In the genomic region with DNA sequence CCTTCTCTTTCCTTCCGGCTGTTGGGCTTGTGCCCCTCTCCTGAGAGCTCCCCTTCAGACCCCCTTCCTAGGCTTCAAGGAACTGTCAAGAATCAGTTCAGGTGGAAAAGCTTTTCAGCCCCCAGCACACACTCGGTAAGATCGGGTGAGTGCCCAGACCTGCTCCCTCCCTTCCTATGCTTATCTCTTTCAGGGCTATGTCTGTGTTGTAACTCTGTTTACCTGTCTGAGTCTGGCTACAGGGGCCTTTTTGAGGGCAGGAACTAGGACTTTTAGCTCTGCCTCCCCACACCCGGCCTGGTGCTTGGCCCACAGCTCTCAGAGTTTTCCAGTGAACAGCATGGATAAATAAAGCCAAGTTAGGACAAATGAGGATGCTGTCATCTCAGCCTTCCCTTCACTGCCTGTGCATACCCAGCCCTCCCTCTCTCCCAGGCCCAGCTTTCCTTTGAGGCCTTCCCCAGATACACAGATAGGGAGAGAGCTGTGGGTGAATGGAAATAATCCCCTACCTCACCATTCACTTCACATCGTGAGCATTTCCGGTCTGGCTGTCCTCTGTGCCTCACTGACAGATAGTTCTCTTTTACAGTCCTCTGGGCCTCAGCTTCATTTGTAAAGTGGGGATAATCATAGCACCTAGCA, we compare ENCODE assay signal across 24 cellular contexts. TPM values are rescaled to one million over a fixed set of nuclear protein-coding genes. Genes with fewer than 3 reads are reported as not detected.
DNase-seq lines count a peak whose midpoint lies in the region; ATAC-seq and TF ChIP-seq lines count a peak whose summit lies in the region.
"Had no signal": no experiment of that assay in that cellular context is flagged by ENCODE, and none has a peak within 500 bp of the region (broad histone marks: within the 10 kb centered on the region; RNA-seq: fewer than 3 reads in every experiment).

No MANE protein-coding gene starts in this region.

- H3K36me3 Mint-ChIP-seq in progenitor cell of endocrine pancreas (ENCODE audit: insufficient read depth): no peaks in the 10 kb centered on the region
- H3K36me3 Mint-ChIP-seq: brain; CD14-positive monocyte; natural killer cell treated with Interleukin-12 subunit alpha and Interleukin-12 subunit beta and Interleukin-15 and Interleukin-18, amount 100 ng/mL, for 72 hours had no signal

- H3K4me1 ChIP-seq in right atrium auricular region: peaks cover 0 to 37% of the 10 kb centered on the region in 2 donors
- H3K4me1 ChIP-seq in gastroesophageal sphincter: peaks cover 15 to 89% (median 27%) of the 10 kb centered on the region in 3 donors

- DNase-seq in right atrium auricular region (ENCODE audit: low spot score) (no peak), left cardiac atrium (no peak), progenitor cell of endocrine pancreas (ENCODE audit: low spot score, unreplicated experiment) (no peak), GOT3 (lab: John Stamatoyannopoulos, UW) (no peak), NCI-H1105 (lab: John Stamatoyannopoulos, UW) (no peak)
- DNase-seq: ACHN; activated CD4-positive, alpha-beta T cell treated with anti-CD3 and anti-CD28 coated beads for 48 hours; colonic mucosa; DMS 273 treated with DMSO at 0.1 percent for 48 hours; mesenchymal stem cell; NCI-H1694 treated with DMSO at 0.1 percent for 48 hours; NCI-H226; NCI-H774; SHP77; spleen; stimulated activated CD4-positive, alpha-beta T cell treated with anti-CD3 and anti-CD28 coated beads, Interleukin-4, amount 100 ng/mL, for 24 hours had no signal

- TF ChIP-seq CTCF in right atrium auricular region (IDR thresholded peaks at IDR 0.05) (no peak), gastroesophageal sphincter (IDR thresholded peaks at IDR 0.05) (no peak), progenitor cell of endocrine pancreas (IDR thresholded peaks at IDR 0.05; ENCODE audit: unreplicated experiment) (no peak)

- peak overlapping the region; percentile 88 to 95 for H3K27ac ChIP-seq in right atrium auricular region
- H3K27ac ChIP-seq in gastroesophageal sphincter: peak overlapping the region; percentile 85 to 98 (median 92)
- H3K27ac ChIP-seq: colonic mucosa, HL-60, spleen, vagina had no signal

- H3K27ac Mint-ChIP-seq in progenitor cell of endocrine pancreas: peak overlapping the region; percentile 27
- H3K27ac Mint-ChIP-seq: CD14-positive monocyte; natural killer cell treated with Interleukin-12 subunit alpha and Interleukin-12 subunit beta and Interleukin-15 and Interleukin-18, amount 100 ng/mL, for 72 hours had no signal

- H3K4me1 Mint-ChIP-seq in progenitor cell of endocrine pancreas (ENCODE audit: low read depth): peaks cover 23% of the 10 kb centered on the region

- intact Hi-C loops in left cardiac atrium (cut with DNase I): loop anchor here (5.0 kb wide), 2 partner anchors 142 to 257 kb away; no protein-coding TSS in a partner anchor

- 8 to 19% methylated on average over 4 to 6 of the region's 6 CpGs for WGBS in gastroesophageal sphincter (ENCODE audit: low coverage in 1 of 2), 2 donors

- no peak overlapping the region for H3K4me3 Mint-ChIP-seq in progenitor cell of endocrine pancreas (ENCODE audit: low read depth)
- H3K4me3 Mint-ChIP-seq: CD14-positive monocyte; natural killer cell treated with Interleukin-12 subunit alpha and Interleukin-12 subunit beta and Interleukin-15 and Interleukin-18, amount 100 ng/mL, for 72 hours had no signal

- no peak for TF ChIP-seq POLR2A in gastroesophageal sphincter (IDR thresholded peaks at IDR 0.05)
- no peak for TF ChIP-seq POLR2A in GM18505 (IDR thresholded peaks at IDR 0.05; ENCODE audit: borderline replicate concordance, extremely low read depth, insufficient read depth, insufficient read length)

- no peaks in the 10 kb centered on the region for H3K36me3 ChIP-seq in right atrium auricular region
- H3K36me3 ChIP-seq in gastroesophageal sphincter: no peaks in the 10 kb centered on the region
- H3K36me3 ChIP-seq: colonic mucosa, spleen, vagina had no signal

- H3K27me3 Mint-ChIP-seq in progenitor cell of endocrine pancreas: peaks cover 22% of the 10 kb centered on the region

- TF ChIP-seq EP300 in gastroesophageal sphincter (IDR thresholded peaks at IDR 0.05): no peak

- H3K9me3 Mint-ChIP-seq in progenitor cell of endocrine pancreas (ENCODE audit: low read depth): no peaks in the 10 kb centered on the region
- H3K9me3 Mint-ChIP-seq: CD14-positive monocyte; natural killer cell treated with Interleukin-12 subunit alpha and Interleukin-12 subunit beta and Interleukin-15 and Interleukin-18, amount 100 ng/mL, for 72 hours had no signal

- no peaks in the 10 kb centered on the region for H3K27me3 ChIP-seq in right atrium auricular region
- no peaks in the 10 kb centered on the region for H3K27me3 ChIP-seq in gastroesophageal sphincter
- H3K27me3 ChIP-seq: colonic mucosa, vagina had no signal

- no peak overlapping the region for H3K4me3 ChIP-seq in right atrium auricular region
- no peak overlapping the region for H3K4me3 ChIP-seq in gastroesophageal sphincter
- H3K4me3 ChIP-seq: colonic mucosa, spleen, vagina had no signal

- no peaks in the 10 kb centered on the region for H3K9me3 ChIP-seq in right atrium auricular region
- no peaks in the 10 kb centered on the region for H3K9me3 ChIP-seq in gastroesophageal sphincter
- H3K9me3 ChIP-seq: colonic mucosa, spleen, vagina had no signal

- ATAC-seq in left cardiac atrium (no peak), gastroesophageal sphincter (peak; percentile 40), GM18505 (IDR thresholded peaks at IDR 0.05; ENCODE audit: unreplicated experiment) (no peak), HG03432 (IDR thresholded peaks at IDR 0.05; ENCODE audit: unreplicated experiment) (no peak)
- ATAC-seq: natural killer cell treated with Interleukin-12 subunit alpha and Interleukin-12 subunit beta and Interleukin-15 and Interleukin-18, amount 100 ng/mL, for 72 hours had no signal

RNA-seq across cellular contexts. Expression of a gene that starts 5.7 kb away (rescaled TPM):
- total RNA-seq in right atrium auricular region (10 to 100 TPM; 24.1 to 35.3 TPM), left cardiac atrium (10 to 100 TPM; 45.2 to 55.8 TPM), gastroesophageal sphincter (10 to 100 TPM; 23.0 to 24.8 (median 24.5) TPM), progenitor cell of endocrine pancreas (34.6 and 38.9 TPM in 2 replicates)
